Comparison of ENCODE assay signal across 8 cellular contexts in the genomic region with DNA sequence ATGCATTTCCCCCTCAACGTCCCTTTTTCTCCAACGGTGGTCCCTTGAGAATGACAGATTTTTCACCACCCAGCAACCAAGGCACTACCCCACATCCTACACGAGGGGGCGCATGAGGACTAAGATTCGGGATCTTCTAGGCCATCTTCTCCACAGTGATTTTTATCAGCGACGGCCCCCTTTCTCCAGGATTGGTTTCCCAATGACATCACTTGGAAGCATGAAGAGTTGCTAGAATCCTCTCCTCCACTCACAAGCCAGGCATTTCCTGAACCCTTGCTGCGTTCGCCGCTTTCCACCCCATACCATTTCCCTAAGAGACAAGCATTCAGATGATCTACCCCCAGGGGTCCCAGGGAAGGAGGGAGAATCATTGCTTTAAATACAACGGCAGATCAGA.
DNase-seq lines count a peak whose midpoint lies in the region; ATAC-seq and TF ChIP-seq lines count a peak whose summit lies in the region.

No MANE protein-coding gene starts in this region.

- H3K27ac ChIP-seq in GM23248 (peak overlapping the region; percentile 96), iPS DF 6.9 (ENCODE audit: low read length) (no peak overlapping the region), smooth muscle cell (ENCODE audit: low read depth) (peak overlapping the region; percentile 7)

- TF ChIP-seq CTCF in smooth muscle cell (IDR thresholded peaks at IDR 0.05; ENCODE audit: borderline replicate concordance, insufficient read depth, poor library complexity, severe bottlenecking) = peak; percentile 96

- DNase-seq in DMS79 (lab: John Stamatoyannopoulos, UW) = peak; percentile 25
- DNase-seq in GM23248 = peak; percentile 97
- DNase-seq in NCI-H1048 (lab: John Stamatoyannopoulos, UW) = peak; percentile 32
- DNase-seq in T1000 (lab: John Stamatoyannopoulos, UW) = peak; percentile 52
- peak; percentile 92 for DNase-seq in astrocyte of the hippocampus (ENCODE audit: low read depth, low spot score)
- peak; percentile 57 for DNase-seq in iPS DF 6.9 (ENCODE audit: low read depth, low spot score)
- peak; percentile 12 for DNase-seq in smooth muscle cell (lab: John Stamatoyannopoulos, UW; ENCODE audit: unreplicated experiment)

- H3K9ac ChIP-seq in GM23248 (peak overlapping the region; percentile 81), smooth muscle cell (ENCODE audit: low read depth) (no peak overlapping the region)

- H3K9me2 ChIP-seq in GM23248 (ENCODE audit: insufficient read depth) = no peaks in the 10 kb centered on the region

- no peaks in the 10 kb centered on the region for H4K20me1 ChIP-seq in GM23248 (ENCODE audit: insufficient read depth)
- no peaks in the 10 kb centered on the region for H4K20me1 ChIP-seq in smooth muscle cell (ENCODE audit: low read depth)

- H3K4me2 ChIP-seq in GM23248 (ENCODE audit: unreplicated experiment) = peak overlapping the region; percentile 96
- peak overlapping the region; percentile 73 for H3K4me2 ChIP-seq in smooth muscle cell

- H3K4me3 ChIP-seq in GM23248 = peak overlapping the region; percentile 63
- no peak overlapping the region for H3K4me3 ChIP-seq in iPS DF 6.9 (ENCODE audit: low read length)
- H3K4me3 ChIP-seq in smooth muscle cell = no peak overlapping the region

- H3K9me3 ChIP-seq in GM23248 (ENCODE audit: low read depth) (no peaks in the 10 kb centered on the region), iPS DF 6.9 (ENCODE audit: control insufficient read depth, insufficient read depth, low read length) (no peaks in the 10 kb centered on the region), smooth muscle cell (replicated peaks; ENCODE audit: low read depth) (no peaks in the 10 kb centered on the region)

- peak overlapping the region; percentile 53; the same call in 1 of the 2 replicates for H2AFZ ChIP-seq in GM23248
- H2AFZ ChIP-seq in smooth muscle cell (ENCODE audit: low read depth) = peak overlapping the region; percentile 17

- ATAC-seq in GM18498 (IDR thresholded peaks at IDR 0.05; ENCODE audit: unreplicated experiment) = no peak

- H3F3A ChIP-seq in GM23248 (ENCODE audit: insufficient read depth) = peaks cover 19% of the 10 kb centered on the region
- H3F3A ChIP-seq in smooth muscle cell (ENCODE audit: low read depth) = no peaks in the 10 kb centered on the region

- in situ Hi-C loops in GM23248 (cut with MboI) = loop anchor here (10.0 kb wide), 1 partner anchor 252 kb away; a partner anchor contains a TSS

- H3K36me3 ChIP-seq in GM23248 (ENCODE audit: low read depth) (no peaks in the 10 kb centered on the region), iPS DF 6.9 (ENCODE audit: control insufficient read depth, insufficient read depth, low read length) (no peaks in the 10 kb centered on the region), smooth muscle cell (ENCODE audit: low read depth) (no peaks in the 10 kb centered on the region)

- peaks cover 32% of the 10 kb centered on the region for H3K4me1 ChIP-seq in GM23248 (ENCODE audit: insufficient read depth)
- no peaks in the 10 kb centered on the region for H3K4me1 ChIP-seq in iPS DF 6.9 (ENCODE audit: control insufficient read depth, insufficient read depth, low read length)
- no peaks in the 10 kb centered on the region for H3K4me1 ChIP-seq in smooth muscle cell (ENCODE audit: low read depth)

- H3K27me3 ChIP-seq in GM23248 (replicated peaks; ENCODE audit: insufficient read depth) = no peaks in the 10 kb centered on the region
- H3K27me3 ChIP-seq in iPS DF 6.9 (ENCODE audit: control insufficient read depth, insufficient read depth, low read length) = no peaks in the 10 kb centered on the region
- H3K27me3 ChIP-seq in smooth muscle cell (ENCODE audit: low read depth) = peaks cover 3% of the 10 kb centered on the region

- 1 to 3% methylated on average over 11 of the region's 11 CpGs for WGBS in GM23248 (ENCODE audit: low coverage in 1 of 2, low lambda C conversion rate in 2 of 2, missing lambda C conversion rate in 2 of 2), 2 experiments
- 100% methylated on average over 1 of the region's 11 CpGs for WGBS in iPS DF 6.9 (ENCODE audit: insufficient coverage, insufficient read length)
- WGBS in smooth muscle cell (ENCODE audit: low lambda C conversion rate) = 14% methylated on average over 11 of the region's 11 CpGs

- H3K79me2 ChIP-seq in GM23248 (ENCODE audit: insufficient read depth) = no peaks in the 10 kb centered on the region
- no peaks in the 10 kb centered on the region for H3K79me2 ChIP-seq in smooth muscle cell (ENCODE audit: low read depth)

Comparison
In these comparisons a context has a peak if more than half of its experiments do, and no peak if none do; other contexts are left out.
1. DNase-seq: peak in every context shown above with its lines; median percentile 97 in GM23248; 92 in astrocyte of the hippocampus; 57 in iPS DF 6.9; 52 in T1000; 32 in NCI-H1048; 25 in DMS79; 12 in smooth muscle cell.